25 cellular contexts compared by ENCODE assay signal in genomic region chr16:83011939-83012338, GRCh38.
"Had no signal": no experiment of that assay in that cellular context is flagged by ENCODE, and none has a peak within 500 bp of the region (broad histone marks: within the 10 kb centered on the region; RNA-seq: fewer than 3 reads in every experiment).

No MANE protein-coding gene starts in this region.

- H3K27ac ChIP-seq: brain microvascular endothelial cell, cardiac muscle cell, SJCRH30 had no signal

- H3K27me3 ChIP-seq: brain microvascular endothelial cell, cardiac muscle cell, SJCRH30 had no signal

- DNase-seq: activated CD4-positive, alpha-beta T cell treated with anti-CD3 and anti-CD28 coated beads for 4 hours; activated CD4-positive, alpha-beta T cell treated with anti-CD3 and anti-CD28 coated beads, Interleukin-2, amount 50 U/mL, for 4 hours; activated CD8-positive, alpha-beta memory T cell treated with anti-CD3 and anti-CD28 coated beads, Interleukin-2, amount 50 U/mL, for 48 hours; activated CD8-positive, alpha-beta T cell treated with anti-CD3 and anti-CD28 coated beads, Interleukin-2, amount 10 ng/mL, durations not matched to agents 7 days and 5 days; activated naive CD4-positive, alpha-beta T cell treated with anti-CD3 and anti-CD28 coated beads, Interleukin-2, amount 50 U/mL, for 16 hours; activated T-cell treated with anti-CD3 and anti-CD28 coated beads, Interleukin-2, amount 50 U/mL, for 1 hour; amygdala; brain microvascular endothelial cell; cerebellar nuclear complex; Kasumi-1; NCI-H1105 treated with DMSO at 0.1 percent for 48 hours; NCI-H1436 treated with DMSO at 0.1 percent for 48 hours; NCI-H187 treated with DMSO at 0.1 percent for 48 hours; NCI-H2081 treated with DMSO at 0.1 percent for 48 hours; NCI-H446; NCI-H524; NCI-H748 treated with DMSO at 0.1 percent for 48 hours; OCI-M1; Right ventricle myocardium superior; RPMI8226; SJCRH30 had no signal

- H3K9me3 ChIP-seq: SJCRH30 had no signal

- H3K4me1 ChIP-seq: SJCRH30 had no signal

- H3K36me3 ChIP-seq: brain microvascular endothelial cell, cardiac muscle cell, SJCRH30 had no signal

- ATAC-seq: activated CD4-positive, CD25-positive, alpha-beta regulatory T cell treated with anti-CD3 and anti-CD28 coated beads, Interleukin-2, amount 50 U/mL, for 24 hours; activated CD8-positive, alpha-beta T cell treated with anti-CD3 and anti-CD28 coated beads, Interleukin-2, amount 10 ng/mL, durations not matched to agents 7 days and 5 days; K562; Panc1 had no signal

- H3K4me3 ChIP-seq: cardiac muscle cell, K562, SJCRH30 had no signal
